ENCODE assay signal across 8 cellular contexts in the genomic region with DNA sequence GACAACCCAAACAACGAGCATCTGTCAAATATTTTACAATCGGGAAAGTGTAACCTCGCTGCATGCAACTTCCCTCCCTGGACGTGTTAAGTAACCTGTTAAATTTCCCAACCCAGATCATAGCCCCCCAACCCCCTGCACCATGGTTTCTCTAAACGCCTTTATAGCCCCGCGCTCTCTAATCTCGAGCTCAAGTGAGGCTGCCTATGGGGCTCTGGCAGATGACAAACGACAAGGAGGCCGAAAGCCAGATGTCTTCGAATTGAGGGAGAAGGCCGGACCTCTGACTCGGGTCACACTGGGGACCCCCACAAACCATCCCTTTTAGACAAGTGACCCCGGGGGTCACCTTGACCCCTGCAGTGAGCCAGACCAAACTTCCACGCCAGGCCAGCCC. TPM values are rescaled to one million over a fixed set of nuclear protein-coding genes. Genes with fewer than 3 reads are reported as not detected.
DNase-seq lines count a peak whose midpoint lies in the region; TF ChIP-seq lines count a peak whose summit lies in the region.

No MANE protein-coding gene starts in this region.

- POLR2A ChIA-PET in SK-N-SH (lab: Yijun Ruan, JAX), result interaction anchor here (1.2 kb wide), 1 partner anchor 17 kb away, joined by 3 read pairs; no protein-coding TSS in a partner anchor

- H4K20me1 ChIP-seq in SK-N-SH (ENCODE audit: insufficient read depth), result peaks cover 21% of the 10 kb centered on the region; the same call in 1 of the 2 replicates

- no peak for TF ChIP-seq RAD21 in SK-N-SH (IDR thresholded peaks at IDR 0.05; ENCODE audit: low read length)

- H3K4me2 ChIP-seq in SK-N-SH, result peak overlapping the region; percentile 95

- no peak for TF ChIP-seq EP300 in SK-N-SH (IDR thresholded peaks at IDR 0.05; ENCODE audit: borderline replicate concordance in 1 of 2, low read depth in 1 of 2, low read length in 1 of 2)

- no peak for TF ChIP-seq CTCF in GM06990 (IDR thresholded peaks at IDR 0.05; ENCODE audit: insufficient read depth, low read length, poor library complexity, severe bottlenecking)
- no peak for TF ChIP-seq CTCF in SK-N-SH (IDR thresholded peaks at IDR 0.05)
- no peak for TF ChIP-seq CTCF in fibroblast of mammary gland (conservative IDR thresholded peaks at IDR 0.05; ENCODE audit: control insufficient read depth, insufficient read depth, low read depth, low read length)

- no peaks in the 10 kb centered on the region for H3K9me2 ChIP-seq in SK-N-SH

- H3K9ac ChIP-seq in SK-N-SH, result peak overlapping the region; percentile 93

- no peaks in the 10 kb centered on the region for H3F3A ChIP-seq in SK-N-SH (replicated peaks; ENCODE audit: insufficient read depth)

- DNase-seq in GM06990 (ENCODE audit: extremely low read depth, insufficient read length), result no peak
- DNase-seq in SK-N-SH, result no peak
- DNase-seq in fibroblast of mammary gland (ENCODE audit: low read depth), result no peak
- peak; percentile 14 for DNase-seq in pons (ENCODE audit: low spot score)
- DNase-seq in iPS-NIHi7 (ENCODE audit: extremely low spot score), result no peak
- DNase-seq in COR-L47 (lab: John Stamatoyannopoulos, UW), result no peak
- DNase-seq in head of caudate nucleus, result no peak
- no peak for DNase-seq in KG1 (lab: John Stamatoyannopoulos, UW)

- H3K4me1 ChIP-seq in SK-N-SH (ENCODE audit: control insufficient read depth in 1 of 2, insufficient read depth in 2 of 2, low read depth in 1 of 2, low read length in 1 of 2), result peaks cover 3 to 16% of the 10 kb centered on the region in 2 experiments; a peak in 3 of 4 replicates

- H3K79me2 ChIP-seq in SK-N-SH (ENCODE audit: insufficient read depth), result peaks cover 55% of the 10 kb centered on the region

- H3K27me3 ChIP-seq in GM06990 (replicated peaks; ENCODE audit: control insufficient read depth, insufficient read depth, low read length) (no peaks in the 10 kb centered on the region), SK-N-SH (ENCODE audit: insufficient read depth) (no peaks in the 10 kb centered on the region; the same call in 1 of the 2 replicates)

- peak overlapping the region; percentile 82 for H2AFZ ChIP-seq in SK-N-SH (ENCODE audit: low read depth)

- no peaks in the 10 kb centered on the region for H3K9me3 ChIP-seq in SK-N-SH

- under 1% methylated on average over 15 of the region's 15 CpGs for WGBS in SK-N-SH (ENCODE audit: low lambda C conversion rate)

- CTCF ChIA-PET in SK-N-SH (lab: Yijun Ruan, JAX), result interaction anchor here (0.6 to 2.2 kb wide), 9 partner anchors 9 to 491 kb away, joined by 3 to 11 read pairs (median 5); no protein-coding TSS in a partner anchor

- H3K36me3 ChIP-seq in GM06990 (ENCODE audit: control insufficient read depth, insufficient read depth, low read length) (no peaks in the 10 kb centered on the region; the same call in 1 of the 2 replicates), SK-N-SH (replicated peaks in 1 of 2; ENCODE audit: control insufficient read depth in 1 of 2, insufficient read depth in 2 of 2, low read length in 1 of 2) (peaks cover 0 to 3% of the 10 kb centered on the region in 2 experiments)

- H3K4me3 ChIP-seq in GM06990 (replicated peaks; ENCODE audit: low read depth, low read length) (peak overlapping the region; percentile 83), SK-N-SH (ENCODE audit: low read depth in 2 of 2, low read length in 1 of 2) (peak overlapping the region; percentile 91 to 96), fibroblast of mammary gland (ENCODE audit: control insufficient read depth, low read depth, low read length) (peak overlapping the region; percentile 98)

- H3K27ac ChIP-seq in SK-N-SH (ENCODE audit: low read depth in 2 of 2, low read length in 1 of 2), result peak overlapping the region; percentile 92 to 98

- intact Hi-C loops in head of caudate nucleus (cut with DNase I), result loop anchor here (10.0 kb wide), 1 partner anchor 266 kb away; no protein-coding TSS in a partner anchor

TF ChIP-seq in SK-N-SH, 30 proteins besides CTCF, POLR2A, EP300 and RAD21:
- TF ChIP-seq, protein P1, sequence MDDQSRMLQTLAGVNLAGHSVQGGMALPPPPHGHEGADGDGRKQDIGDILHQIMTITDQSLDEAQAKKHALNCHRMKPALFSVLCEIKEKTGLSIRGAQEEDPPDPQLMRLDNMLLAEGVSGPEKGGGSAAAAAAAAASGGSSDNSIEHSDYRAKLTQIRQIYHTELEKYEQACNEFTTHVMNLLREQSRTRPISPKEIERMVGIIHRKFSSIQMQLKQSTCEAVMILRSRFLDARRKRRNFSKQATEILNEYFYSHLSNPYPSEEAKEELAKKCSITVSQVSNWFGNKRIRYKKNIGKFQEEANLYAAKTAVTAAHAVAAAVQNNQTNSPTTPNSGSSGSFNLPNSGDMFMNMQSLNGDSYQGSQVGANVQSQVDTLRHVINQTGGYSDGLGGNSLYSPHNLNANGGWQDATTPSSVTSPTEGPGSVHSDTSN (IDR thresholded peaks at IDR 0.05), result no peak
- no peak for TF ChIP-seq FOXJ3 (CRISPR knock-in tag; IDR thresholded peaks at IDR 0.05)
- TF ChIP-seq MXI1 (IDR thresholded peaks at IDR 0.05; ENCODE audit: low read depth, low read length), result no peak; the same call in 1 of the 2 replicates
- no peak for TF ChIP-seq FOXM1 (IDR thresholded peaks at IDR 0.05; ENCODE audit: low read depth)
- TF ChIP-seq NFIC (IDR thresholded peaks at IDR 0.05; ENCODE audit: borderline replicate concordance), result no peak
- TF ChIP-seq, protein P2, sequence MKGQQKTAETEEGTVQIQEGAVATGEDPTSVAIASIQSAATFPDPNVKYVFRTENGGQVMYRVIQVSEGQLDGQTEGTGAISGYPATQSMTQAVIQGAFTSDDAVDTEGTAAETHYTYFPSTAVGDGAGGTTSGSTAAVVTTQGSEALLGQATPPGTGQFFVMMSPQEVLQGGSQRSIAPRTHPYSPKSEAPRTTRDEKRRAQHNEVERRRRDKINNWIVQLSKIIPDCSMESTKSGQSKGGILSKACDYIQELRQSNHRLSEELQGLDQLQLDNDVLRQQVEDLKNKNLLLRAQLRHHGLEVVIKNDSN (IDR thresholded peaks at IDR 0.05; ENCODE audit: borderline replicate concordance, low read depth), result no peak

RNA-seq across cellular contexts. Expression of a gene that starts 0.5 kb away (rescaled TPM):
- polyA plus RNA-seq in SK-N-SH (2012; rRNA removed), result 77.6 and 82.3 TPM in 2 replicates
- 116 and 144 TPM in 2 replicates for polyA plus RNA-seq in SK-N-SH (2012; cell fraction: cytosol; rRNA removed)
- polyA plus RNA-seq in SK-N-SH (2012; cell fraction: nucleus; rRNA removed), result 27.9 and 31.9 TPM in 2 replicates
